1 cellular context compared by ENCODE assay signal in the genomic region with DNA sequence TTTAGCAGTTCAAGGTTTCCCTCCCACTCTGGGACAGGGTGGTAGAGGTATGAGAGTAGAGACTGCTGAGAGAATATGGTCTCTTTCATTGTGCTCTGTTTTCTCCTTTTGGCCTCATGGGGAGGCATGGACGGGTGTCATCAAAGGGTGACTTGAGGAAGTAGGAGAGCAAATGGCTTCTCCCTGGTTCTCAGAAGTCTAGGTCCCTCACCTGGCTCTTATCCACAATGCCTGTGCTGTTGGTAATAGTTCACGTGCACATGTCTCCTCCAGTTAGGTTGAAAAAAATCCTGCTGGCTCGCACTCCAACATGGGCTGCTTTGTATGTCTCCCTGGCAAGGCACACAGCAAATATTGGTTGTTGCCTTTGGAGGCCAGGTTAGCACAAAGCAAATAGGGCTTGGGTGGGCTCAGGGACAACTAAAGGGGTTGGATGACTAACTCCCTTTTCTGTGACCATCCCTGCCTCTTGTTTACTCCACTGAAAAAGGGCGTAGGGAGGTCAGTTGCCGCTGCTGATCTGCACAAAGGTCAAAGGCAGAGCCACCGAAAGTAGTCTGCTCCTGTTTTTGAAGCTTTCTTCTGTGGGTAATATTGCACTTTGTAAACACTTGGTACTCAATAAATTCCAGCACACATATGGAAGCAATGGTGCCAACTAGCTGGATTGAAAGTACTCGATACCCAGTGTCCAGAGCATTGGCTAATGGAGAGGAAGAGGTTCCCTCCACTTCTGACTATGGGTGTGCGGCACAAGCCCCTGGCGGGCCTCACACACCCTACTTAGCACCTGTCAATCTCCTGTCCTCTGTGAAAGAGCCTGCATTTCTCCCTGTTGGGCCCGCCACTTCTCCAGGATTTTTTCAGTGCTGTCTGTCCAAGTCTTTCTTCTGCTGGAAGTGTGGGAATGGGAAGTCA.
TF ChIP-seq lines count a peak whose summit lies in the region.

No MANE protein-coding gene starts in this region.

TF ChIP-seq in HepG2, 621 proteins besides CTCF, POLR2A, EP300 and RAD21 (continued from another document and continues in another):
- TF ChIP-seq ZMAT3 (CRISPR knock-in tag; conservative IDR thresholded peaks at IDR 0.05), result no peak; the same call in 1 of the 2 replicates
- TF ChIP-seq, protein P1, sequence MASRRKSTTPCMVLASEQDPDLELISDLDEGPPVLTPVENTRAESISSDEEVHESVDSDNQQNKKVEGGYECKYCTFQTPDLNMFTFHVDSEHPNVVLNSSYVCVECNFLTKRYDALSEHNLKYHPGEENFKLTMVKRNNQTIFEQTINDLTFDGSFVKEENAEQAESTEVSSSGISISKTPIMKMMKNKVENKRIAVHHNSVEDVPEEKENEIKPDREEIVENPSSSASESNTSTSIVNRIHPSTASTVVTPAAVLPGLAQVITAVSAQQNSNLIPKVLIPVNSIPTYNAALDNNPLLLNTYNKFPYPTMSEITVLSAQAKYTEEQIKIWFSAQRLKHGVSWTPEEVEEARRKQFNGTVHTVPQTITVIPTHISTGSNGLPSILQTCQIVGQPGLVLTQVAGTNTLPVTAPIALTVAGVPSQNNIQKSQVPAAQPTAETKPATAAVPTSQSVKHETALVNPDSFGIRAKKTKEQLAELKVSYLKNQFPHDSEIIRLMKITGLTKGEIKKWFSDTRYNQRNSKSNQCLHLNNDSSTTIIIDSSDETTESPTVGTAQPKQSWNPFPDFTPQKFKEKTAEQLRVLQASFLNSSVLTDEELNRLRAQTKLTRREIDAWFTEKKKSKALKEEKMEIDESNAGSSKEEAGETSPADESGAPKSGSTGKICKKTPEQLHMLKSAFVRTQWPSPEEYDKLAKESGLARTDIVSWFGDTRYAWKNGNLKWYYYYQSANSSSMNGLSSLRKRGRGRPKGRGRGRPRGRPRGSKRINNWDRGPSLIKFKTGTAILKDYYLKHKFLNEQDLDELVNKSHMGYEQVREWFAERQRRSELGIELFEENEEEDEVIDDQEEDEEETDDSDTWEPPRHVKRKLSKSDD (CRISPR knock-in tag; IDR thresholded peaks at IDR 0.05; ENCODE audit: low read depth), result peak; percentile 84
- TF ChIP-seq NFYB (CRISPR knock-in tag; IDR thresholded peaks at IDR 0.05), result peak; percentile 28; the same call in 1 of the 2 replicates
- no peak for TF ChIP-seq ZNF577 (CRISPR knock-in tag; IDR thresholded peaks at IDR 0.05; ENCODE audit: borderline replicate concordance, low read depth)
- TF ChIP-seq SOX13 (IDR thresholded peaks at IDR 0.05), result peak; percentile 86
- TF ChIP-seq SOX13 (CRISPR knock-in tag; conservative IDR thresholded peaks at IDR 0.05 in 1 of 2, IDR thresholded peaks at IDR 0.05 in 1 of 2), result peak in 1 of 2 experiments; percentile 97; a peak in 2 of 4 replicates
- TF ChIP-seq ELF4 (CRISPR knock-in tag; IDR thresholded peaks at IDR 0.05; ENCODE audit: borderline replicate concordance), result peak; percentile 45; the same call in 1 of the 2 replicates
- TF ChIP-seq, protein P2, sequence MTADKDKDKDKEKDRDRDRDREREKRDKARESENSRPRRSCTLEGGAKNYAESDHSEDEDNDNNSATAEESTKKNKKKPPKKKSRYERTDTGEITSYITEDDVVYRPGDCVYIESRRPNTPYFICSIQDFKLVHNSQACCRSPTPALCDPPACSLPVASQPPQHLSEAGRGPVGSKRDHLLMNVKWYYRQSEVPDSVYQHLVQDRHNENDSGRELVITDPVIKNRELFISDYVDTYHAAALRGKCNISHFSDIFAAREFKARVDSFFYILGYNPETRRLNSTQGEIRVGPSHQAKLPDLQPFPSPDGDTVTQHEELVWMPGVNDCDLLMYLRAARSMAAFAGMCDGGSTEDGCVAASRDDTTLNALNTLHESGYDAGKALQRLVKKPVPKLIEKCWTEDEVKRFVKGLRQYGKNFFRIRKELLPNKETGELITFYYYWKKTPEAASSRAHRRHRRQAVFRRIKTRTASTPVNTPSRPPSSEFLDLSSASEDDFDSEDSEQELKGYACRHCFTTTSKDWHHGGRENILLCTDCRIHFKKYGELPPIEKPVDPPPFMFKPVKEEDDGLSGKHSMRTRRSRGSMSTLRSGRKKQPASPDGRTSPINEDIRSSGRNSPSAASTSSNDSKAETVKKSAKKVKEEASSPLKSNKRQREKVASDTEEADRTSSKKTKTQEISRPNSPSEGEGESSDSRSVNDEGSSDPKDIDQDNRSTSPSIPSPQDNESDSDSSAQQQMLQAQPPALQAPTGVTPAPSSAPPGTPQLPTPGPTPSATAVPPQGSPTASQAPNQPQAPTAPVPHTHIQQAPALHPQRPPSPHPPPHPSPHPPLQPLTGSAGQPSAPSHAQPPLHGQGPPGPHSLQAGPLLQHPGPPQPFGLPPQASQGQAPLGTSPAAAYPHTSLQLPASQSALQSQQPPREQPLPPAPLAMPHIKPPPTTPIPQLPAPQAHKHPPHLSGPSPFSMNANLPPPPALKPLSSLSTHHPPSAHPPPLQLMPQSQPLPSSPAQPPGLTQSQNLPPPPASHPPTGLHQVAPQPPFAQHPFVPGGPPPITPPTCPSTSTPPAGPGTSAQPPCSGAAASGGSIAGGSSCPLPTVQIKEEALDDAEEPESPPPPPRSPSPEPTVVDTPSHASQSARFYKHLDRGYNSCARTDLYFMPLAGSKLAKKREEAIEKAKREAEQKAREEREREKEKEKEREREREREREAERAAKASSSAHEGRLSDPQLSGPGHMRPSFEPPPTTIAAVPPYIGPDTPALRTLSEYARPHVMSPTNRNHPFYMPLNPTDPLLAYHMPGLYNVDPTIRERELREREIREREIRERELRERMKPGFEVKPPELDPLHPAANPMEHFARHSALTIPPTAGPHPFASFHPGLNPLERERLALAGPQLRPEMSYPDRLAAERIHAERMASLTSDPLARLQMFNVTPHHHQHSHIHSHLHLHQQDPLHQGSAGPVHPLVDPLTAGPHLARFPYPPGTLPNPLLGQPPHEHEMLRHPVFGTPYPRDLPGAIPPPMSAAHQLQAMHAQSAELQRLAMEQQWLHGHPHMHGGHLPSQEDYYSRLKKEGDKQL (CRISPR knock-in tag; IDR thresholded peaks at IDR 0.05; ENCODE audit: low read depth), result peak; percentile 90
- TF ChIP-seq NFKBIZ (CRISPR knock-in tag; IDR thresholded peaks at IDR 0.05), result peak; percentile 87; the same call in 1 of the 2 replicates
- no peak for TF ChIP-seq ZNF383 (CRISPR knock-in tag; IDR thresholded peaks at IDR 0.05; ENCODE audit: borderline replicate concordance)
- TF ChIP-seq, protein P3, sequence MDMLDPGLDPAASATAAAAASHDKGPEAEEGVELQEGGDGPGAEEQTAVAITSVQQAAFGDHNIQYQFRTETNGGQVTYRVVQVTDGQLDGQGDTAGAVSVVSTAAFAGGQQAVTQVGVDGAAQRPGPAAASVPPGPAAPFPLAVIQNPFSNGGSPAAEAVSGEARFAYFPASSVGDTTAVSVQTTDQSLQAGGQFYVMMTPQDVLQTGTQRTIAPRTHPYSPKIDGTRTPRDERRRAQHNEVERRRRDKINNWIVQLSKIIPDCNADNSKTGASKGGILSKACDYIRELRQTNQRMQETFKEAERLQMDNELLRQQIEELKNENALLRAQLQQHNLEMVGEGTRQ (IDR thresholded peaks at IDR 0.05; ENCODE audit: low read depth, low read length), result peak; percentile 45; the same call in 1 of the 2 replicates
- TF ChIP-seq, protein P3 (CRISPR knock-in tag; IDR thresholded peaks at IDR 0.05; ENCODE audit: borderline replicate concordance), result no peak
- TF ChIP-seq, protein P4, sequence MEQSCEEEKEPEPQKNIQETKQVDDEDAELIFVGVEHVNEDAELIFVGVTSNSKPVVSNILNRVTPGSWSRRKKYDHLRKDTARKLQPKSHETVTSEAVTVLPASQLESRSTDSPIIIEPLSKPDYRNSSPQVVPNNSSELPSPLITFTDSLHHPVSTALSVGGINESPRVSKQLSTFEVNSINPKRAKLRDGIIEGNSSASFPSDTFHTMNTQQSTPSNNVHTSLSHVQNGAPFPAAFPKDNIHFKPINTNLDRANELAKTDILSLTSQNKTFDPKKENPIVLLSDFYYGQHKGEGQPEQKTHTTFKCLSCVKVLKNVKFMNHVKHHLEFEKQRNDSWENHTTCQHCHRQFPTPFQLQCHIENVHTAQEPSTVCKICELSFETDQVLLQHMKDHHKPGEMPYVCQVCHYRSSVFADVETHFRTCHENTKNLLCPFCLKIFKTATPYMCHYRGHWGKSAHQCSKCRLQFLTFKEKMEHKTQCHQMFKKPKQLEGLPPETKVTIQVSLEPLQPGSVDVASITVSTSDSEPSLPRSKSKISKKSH (CRISPR knock-in tag; IDR thresholded peaks at IDR 0.05; ENCODE audit: borderline replicate concordance), result no peak
- no peak for TF ChIP-seq ZNF282 (IDR thresholded peaks at IDR 0.05; ENCODE audit: partially characterized antibody)
- peak in 1 of 2 experiments; percentile 85; a peak in 2 of 4 replicates for TF ChIP-seq KLF16 (CRISPR knock-in tag; IDR thresholded peaks at IDR 0.05)
- peak; percentile 70 for TF ChIP-seq ZNF781 (CRISPR knock-in tag; IDR thresholded peaks at IDR 0.05; ENCODE audit: borderline replicate concordance, not compliant biosample characterization)
- TF ChIP-seq, protein P5, sequence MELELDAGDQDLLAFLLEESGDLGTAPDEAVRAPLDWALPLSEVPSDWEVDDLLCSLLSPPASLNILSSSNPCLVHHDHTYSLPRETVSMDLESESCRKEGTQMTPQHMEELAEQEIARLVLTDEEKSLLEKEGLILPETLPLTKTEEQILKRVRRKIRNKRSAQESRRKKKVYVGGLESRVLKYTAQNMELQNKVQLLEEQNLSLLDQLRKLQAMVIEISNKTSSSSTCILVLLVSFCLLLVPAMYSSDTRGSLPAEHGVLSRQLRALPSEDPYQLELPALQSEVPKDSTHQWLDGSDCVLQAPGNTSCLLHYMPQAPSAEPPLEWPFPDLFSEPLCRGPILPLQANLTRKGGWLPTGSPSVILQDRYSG (CRISPR knock-in tag; IDR thresholded peaks at IDR 0.05), result no peak
- no peak for TF ChIP-seq CHCHD3 (CRISPR knock-in tag; IDR thresholded peaks at IDR 0.05)
- TF ChIP-seq ZSCAN12 (CRISPR knock-in tag; IDR thresholded peaks at IDR 0.05), result no peak
- TF ChIP-seq, protein P6, sequence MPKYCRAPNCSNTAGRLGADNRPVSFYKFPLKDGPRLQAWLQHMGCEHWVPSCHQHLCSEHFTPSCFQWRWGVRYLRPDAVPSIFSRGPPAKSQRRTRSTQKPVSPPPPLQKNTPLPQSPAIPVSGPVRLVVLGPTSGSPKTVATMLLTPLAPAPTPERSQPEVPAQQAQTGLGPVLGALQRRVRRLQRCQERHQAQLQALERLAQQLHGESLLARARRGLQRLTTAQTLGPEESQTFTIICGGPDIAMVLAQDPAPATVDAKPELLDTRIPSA (CRISPR knock-in tag; IDR thresholded peaks at IDR 0.05; ENCODE audit: borderline replicate concordance), result no peak
- TF ChIP-seq, protein P7, sequence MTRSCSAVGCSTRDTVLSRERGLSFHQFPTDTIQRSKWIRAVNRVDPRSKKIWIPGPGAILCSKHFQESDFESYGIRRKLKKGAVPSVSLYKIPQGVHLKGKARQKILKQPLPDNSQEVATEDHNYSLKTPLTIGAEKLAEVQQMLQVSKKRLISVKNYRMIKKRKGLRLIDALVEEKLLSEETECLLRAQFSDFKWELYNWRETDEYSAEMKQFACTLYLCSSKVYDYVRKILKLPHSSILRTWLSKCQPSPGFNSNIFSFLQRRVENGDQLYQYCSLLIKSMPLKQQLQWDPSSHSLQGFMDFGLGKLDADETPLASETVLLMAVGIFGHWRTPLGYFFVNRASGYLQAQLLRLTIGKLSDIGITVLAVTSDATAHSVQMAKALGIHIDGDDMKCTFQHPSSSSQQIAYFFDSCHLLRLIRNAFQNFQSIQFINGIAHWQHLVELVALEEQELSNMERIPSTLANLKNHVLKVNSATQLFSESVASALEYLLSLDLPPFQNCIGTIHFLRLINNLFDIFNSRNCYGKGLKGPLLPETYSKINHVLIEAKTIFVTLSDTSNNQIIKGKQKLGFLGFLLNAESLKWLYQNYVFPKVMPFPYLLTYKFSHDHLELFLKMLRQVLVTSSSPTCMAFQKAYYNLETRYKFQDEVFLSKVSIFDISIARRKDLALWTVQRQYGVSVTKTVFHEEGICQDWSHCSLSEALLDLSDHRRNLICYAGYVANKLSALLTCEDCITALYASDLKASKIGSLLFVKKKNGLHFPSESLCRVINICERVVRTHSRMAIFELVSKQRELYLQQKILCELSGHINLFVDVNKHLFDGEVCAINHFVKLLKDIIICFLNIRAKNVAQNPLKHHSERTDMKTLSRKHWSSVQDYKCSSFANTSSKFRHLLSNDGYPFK (CRISPR knock-in tag; IDR thresholded peaks at IDR 0.05; ENCODE audit: borderline replicate concordance), result peak; percentile 26; the same call in 1 of the 2 replicates
- TF ChIP-seq, protein P8, sequence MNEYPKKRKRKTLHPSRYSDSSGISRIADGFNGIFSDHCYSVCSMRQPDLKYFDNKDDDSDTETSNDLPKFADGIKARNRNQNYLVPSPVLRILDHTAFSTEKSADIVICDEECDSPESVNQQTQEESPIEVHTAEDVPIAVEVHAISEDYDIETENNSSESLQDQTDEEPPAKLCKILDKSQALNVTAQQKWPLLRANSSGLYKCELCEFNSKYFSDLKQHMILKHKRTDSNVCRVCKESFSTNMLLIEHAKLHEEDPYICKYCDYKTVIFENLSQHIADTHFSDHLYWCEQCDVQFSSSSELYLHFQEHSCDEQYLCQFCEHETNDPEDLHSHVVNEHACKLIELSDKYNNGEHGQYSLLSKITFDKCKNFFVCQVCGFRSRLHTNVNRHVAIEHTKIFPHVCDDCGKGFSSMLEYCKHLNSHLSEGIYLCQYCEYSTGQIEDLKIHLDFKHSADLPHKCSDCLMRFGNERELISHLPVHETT (CRISPR knock-in tag; conservative IDR thresholded peaks at IDR 0.05), result 0 out of 2 replicates have a peak, but pooled peaks have one; percentile 66
- TF ChIP-seq, protein P9, sequence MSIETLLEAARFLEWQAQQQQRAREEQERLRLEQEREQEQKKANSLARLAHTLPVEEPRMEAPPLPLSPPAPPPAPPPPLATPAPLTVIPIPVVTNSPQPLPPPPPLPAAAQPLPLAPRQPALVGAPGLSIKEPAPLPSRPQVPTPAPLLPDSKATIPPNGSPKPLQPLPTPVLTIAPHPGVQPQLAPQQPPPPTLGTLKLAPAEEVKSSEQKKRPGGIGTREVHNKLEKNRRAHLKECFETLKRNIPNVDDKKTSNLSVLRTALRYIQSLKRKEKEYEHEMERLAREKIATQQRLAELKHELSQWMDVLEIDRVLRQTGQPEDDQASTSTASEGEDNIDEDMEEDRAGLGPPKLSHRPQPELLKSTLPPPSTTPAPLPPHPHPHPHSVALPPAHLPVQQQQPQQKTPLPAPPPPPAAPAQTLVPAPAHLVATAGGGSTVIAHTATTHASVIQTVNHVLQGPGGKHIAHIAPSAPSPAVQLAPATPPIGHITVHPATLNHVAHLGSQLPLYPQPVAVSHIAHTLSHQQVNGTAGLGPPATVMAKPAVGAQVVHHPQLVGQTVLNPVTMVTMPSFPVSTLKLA (IDR thresholded peaks at IDR 0.05), result peak; percentile 70
- TF ChIP-seq FOXA1 (IDR thresholded peaks at IDR 0.05), result peak; percentile 97
- TF ChIP-seq FOXA1 (CRISPR knock-in tag; IDR thresholded peaks at IDR 0.05), result peak; percentile 99
- TF ChIP-seq ZNF703 (CRISPR knock-in tag; IDR thresholded peaks at IDR 0.05; ENCODE audit: borderline replicate concordance), result peak; percentile 84; the same call in 1 of the 2 replicates
- TF ChIP-seq IKZF1 (IDR thresholded peaks at IDR 0.05), result no peak
- peak; percentile 63 for TF ChIP-seq DMAP1 (CRISPR knock-in tag; IDR thresholded peaks at IDR 0.05)
- peak; percentile 97 for TF ChIP-seq NR2F6 (IDR thresholded peaks at IDR 0.05)
- TF ChIP-seq NR2F6 (CRISPR knock-in tag; IDR thresholded peaks at IDR 0.05), result peak; percentile 97
- TF ChIP-seq KDM4B (CRISPR knock-in tag; IDR thresholded peaks at IDR 0.05), result peak; percentile 80; the same call in 1 of the 2 replicates
- peak; percentile 80; the same call in 1 of the 2 replicates for TF ChIP-seq TOPORS (CRISPR knock-in tag; IDR thresholded peaks at IDR 0.05)
- TF ChIP-seq ZNF3 (CRISPR knock-in tag; IDR thresholded peaks at IDR 0.05), result no peak
- TF ChIP-seq NFE2 (CRISPR knock-in tag; IDR thresholded peaks at IDR 0.05), result no peak
